Comparison of ENCODE assay signal across 1 cellular context in genomic region chr16:50616883-50617629, GRCh38.
A peak's percentile ranks its signal among the peaks of the same experiment; 100 is the strongest.
TF ChIP-seq lines count a peak whose summit lies in the region.

No MANE protein-coding gene starts in this region.

TF ChIP-seq in HepG2, 621 proteins besides CTCF, POLR2A, EP300 and RAD21 (continued from another document and continues in another):
- TF ChIP-seq, protein P1, sequence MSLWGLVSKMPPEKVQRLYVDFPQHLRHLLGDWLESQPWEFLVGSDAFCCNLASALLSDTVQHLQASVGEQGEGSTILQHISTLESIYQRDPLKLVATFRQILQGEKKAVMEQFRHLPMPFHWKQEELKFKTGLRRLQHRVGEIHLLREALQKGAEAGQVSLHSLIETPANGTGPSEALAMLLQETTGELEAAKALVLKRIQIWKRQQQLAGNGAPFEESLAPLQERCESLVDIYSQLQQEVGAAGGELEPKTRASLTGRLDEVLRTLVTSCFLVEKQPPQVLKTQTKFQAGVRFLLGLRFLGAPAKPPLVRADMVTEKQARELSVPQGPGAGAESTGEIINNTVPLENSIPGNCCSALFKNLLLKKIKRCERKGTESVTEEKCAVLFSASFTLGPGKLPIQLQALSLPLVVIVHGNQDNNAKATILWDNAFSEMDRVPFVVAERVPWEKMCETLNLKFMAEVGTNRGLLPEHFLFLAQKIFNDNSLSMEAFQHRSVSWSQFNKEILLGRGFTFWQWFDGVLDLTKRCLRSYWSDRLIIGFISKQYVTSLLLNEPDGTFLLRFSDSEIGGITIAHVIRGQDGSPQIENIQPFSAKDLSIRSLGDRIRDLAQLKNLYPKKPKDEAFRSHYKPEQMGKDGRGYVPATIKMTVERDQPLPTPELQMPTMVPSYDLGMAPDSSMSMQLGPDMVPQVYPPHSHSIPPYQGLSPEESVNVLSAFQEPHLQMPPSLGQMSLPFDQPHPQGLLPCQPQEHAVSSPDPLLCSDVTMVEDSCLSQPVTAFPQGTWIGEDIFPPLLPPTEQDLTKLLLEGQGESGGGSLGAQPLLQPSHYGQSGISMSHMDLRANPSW (CRISPR knock-in tag; IDR thresholded peaks at IDR 0.05; ENCODE audit: borderline replicate concordance) = no peak; the same call in 1 of the 2 replicates
- TF ChIP-seq ZNF501 (CRISPR knock-in tag; IDR thresholded peaks at IDR 0.05) (peak; percentile 22; the same call in 1 of the 2 replicates), RNF219 (CRISPR knock-in tag; IDR thresholded peaks at IDR 0.05) (no peak), ZNF329 (CRISPR knock-in tag; IDR thresholded peaks at IDR 0.05; ENCODE audit: low read depth) (no peak), SOX13 (IDR thresholded peaks at IDR 0.05) (0 out of 2 replicates have a peak, but pooled peaks have one; percentile 32), SOX13 (CRISPR knock-in tag; conservative IDR thresholded peaks at IDR 0.05 in 1 of 2, IDR thresholded peaks at IDR 0.05 in 1 of 2) (peak in 1 of 2 experiments; percentile 68; a peak in 2 of 4 replicates), ZNF816 (CRISPR knock-in tag; IDR thresholded peaks at IDR 0.05; ENCODE audit: borderline replicate concordance) (no peak), RBM22 (optimal IDR thresholded peaks at IDR 0.05; ENCODE audit: low read length) (peak; percentile 39), MYC (CRISPR knock-in tag; IDR thresholded peaks at IDR 0.05; ENCODE audit: borderline replicate concordance) (no peak; the same call in 1 of the 2 replicates), TBX2 (CRISPR knock-in tag; IDR thresholded peaks at IDR 0.05; ENCODE audit: borderline replicate concordance) (peak; percentile 97), ATM (IDR thresholded peaks at IDR 0.05; ENCODE audit: borderline replicate concordance) (no peak), PAXIP1 (CRISPR knock-in tag; conservative IDR thresholded peaks at IDR 0.05) (peak; percentile 75), MLLT10 (CRISPR knock-in tag; IDR thresholded peaks at IDR 0.05) (no peak), IRF9 (CRISPR knock-in tag; IDR thresholded peaks at IDR 0.05; ENCODE audit: borderline replicate concordance) (no peak), MYNN (CRISPR knock-in tag; IDR thresholded peaks at IDR 0.05; ENCODE audit: low read depth) (no peak), RFX1 (IDR thresholded peaks at IDR 0.05) (no peak), REXO4 (CRISPR knock-in tag; IDR thresholded peaks at IDR 0.05; ENCODE audit: borderline replicate concordance) (no peak), ETV5 (CRISPR knock-in tag; IDR thresholded peaks at IDR 0.05; ENCODE audit: borderline replicate concordance) (peak; percentile 63; the same call in 1 of the 2 replicates), ZNF274 (CRISPR knock-in tag; IDR thresholded peaks at IDR 0.05) (no peak), TFAP4 (IDR thresholded peaks at IDR 0.05; ENCODE audit: borderline replicate concordance, low read depth) (peak; percentile 37; the same call in 1 of the 2 replicates), ZIK1 (CRISPR knock-in tag; IDR thresholded peaks at IDR 0.05; ENCODE audit: borderline replicate concordance, low read depth) (no peak)
- TF ChIP-seq, protein P2, sequence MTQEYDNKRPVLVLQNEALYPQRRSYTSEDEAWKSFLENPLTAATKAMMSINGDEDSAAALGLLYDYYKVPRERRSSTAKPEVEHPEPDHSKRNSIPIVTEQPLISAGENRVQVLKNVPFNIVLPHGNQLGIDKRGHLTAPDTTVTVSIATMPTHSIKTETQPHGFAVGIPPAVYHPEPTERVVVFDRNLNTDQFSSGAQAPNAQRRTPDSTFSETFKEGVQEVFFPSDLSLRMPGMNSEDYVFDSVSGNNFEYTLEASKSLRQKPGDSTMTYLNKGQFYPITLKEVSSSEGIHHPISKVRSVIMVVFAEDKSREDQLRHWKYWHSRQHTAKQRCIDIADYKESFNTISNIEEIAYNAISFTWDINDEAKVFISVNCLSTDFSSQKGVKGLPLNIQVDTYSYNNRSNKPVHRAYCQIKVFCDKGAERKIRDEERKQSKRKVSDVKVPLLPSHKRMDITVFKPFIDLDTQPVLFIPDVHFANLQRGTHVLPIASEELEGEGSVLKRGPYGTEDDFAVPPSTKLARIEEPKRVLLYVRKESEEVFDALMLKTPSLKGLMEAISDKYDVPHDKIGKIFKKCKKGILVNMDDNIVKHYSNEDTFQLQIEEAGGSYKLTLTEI (CRISPR knock-in tag; conservative IDR thresholded peaks at IDR 0.05) = no peak
- TF ChIP-seq, protein P3, sequence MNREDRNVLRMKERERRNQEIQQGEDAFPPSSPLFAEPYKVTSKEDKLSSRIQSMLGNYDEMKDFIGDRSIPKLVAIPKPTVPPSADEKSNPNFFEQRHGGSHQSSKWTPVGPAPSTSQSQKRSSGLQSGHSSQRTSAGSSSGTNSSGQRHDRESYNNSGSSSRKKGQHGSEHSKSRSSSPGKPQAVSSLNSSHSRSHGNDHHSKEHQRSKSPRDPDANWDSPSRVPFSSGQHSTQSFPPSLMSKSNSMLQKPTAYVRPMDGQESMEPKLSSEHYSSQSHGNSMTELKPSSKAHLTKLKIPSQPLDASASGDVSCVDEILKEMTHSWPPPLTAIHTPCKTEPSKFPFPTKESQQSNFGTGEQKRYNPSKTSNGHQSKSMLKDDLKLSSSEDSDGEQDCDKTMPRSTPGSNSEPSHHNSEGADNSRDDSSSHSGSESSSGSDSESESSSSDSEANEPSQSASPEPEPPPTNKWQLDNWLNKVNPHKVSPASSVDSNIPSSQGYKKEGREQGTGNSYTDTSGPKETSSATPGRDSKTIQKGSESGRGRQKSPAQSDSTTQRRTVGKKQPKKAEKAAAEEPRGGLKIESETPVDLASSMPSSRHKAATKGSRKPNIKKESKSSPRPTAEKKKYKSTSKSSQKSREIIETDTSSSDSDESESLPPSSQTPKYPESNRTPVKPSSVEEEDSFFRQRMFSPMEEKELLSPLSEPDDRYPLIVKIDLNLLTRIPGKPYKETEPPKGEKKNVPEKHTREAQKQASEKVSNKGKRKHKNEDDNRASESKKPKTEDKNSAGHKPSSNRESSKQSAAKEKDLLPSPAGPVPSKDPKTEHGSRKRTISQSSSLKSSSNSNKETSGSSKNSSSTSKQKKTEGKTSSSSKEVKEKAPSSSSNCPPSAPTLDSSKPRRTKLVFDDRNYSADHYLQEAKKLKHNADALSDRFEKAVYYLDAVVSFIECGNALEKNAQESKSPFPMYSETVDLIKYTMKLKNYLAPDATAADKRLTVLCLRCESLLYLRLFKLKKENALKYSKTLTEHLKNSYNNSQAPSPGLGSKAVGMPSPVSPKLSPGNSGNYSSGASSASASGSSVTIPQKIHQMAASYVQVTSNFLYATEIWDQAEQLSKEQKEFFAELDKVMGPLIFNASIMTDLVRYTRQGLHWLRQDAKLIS (CRISPR knock-in tag; IDR thresholded peaks at IDR 0.05) = no peak
- TF ChIP-seq, protein P4, sequence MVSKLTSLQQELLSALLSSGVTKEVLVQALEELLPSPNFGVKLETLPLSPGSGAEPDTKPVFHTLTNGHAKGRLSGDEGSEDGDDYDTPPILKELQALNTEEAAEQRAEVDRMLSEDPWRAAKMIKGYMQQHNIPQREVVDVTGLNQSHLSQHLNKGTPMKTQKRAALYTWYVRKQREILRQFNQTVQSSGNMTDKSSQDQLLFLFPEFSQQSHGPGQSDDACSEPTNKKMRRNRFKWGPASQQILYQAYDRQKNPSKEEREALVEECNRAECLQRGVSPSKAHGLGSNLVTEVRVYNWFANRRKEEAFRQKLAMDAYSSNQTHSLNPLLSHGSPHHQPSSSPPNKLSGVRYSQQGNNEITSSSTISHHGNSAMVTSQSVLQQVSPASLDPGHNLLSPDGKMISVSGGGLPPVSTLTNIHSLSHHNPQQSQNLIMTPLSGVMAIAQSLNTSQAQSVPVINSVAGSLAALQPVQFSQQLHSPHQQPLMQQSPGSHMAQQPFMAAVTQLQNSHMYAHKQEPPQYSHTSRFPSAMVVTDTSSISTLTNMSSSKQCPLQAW (CRISPR knock-in tag; IDR thresholded peaks at IDR 0.05) = 0 out of 2 replicates have a peak, but pooled peaks have one; percentile 23
- TF ChIP-seq, protein P5, sequence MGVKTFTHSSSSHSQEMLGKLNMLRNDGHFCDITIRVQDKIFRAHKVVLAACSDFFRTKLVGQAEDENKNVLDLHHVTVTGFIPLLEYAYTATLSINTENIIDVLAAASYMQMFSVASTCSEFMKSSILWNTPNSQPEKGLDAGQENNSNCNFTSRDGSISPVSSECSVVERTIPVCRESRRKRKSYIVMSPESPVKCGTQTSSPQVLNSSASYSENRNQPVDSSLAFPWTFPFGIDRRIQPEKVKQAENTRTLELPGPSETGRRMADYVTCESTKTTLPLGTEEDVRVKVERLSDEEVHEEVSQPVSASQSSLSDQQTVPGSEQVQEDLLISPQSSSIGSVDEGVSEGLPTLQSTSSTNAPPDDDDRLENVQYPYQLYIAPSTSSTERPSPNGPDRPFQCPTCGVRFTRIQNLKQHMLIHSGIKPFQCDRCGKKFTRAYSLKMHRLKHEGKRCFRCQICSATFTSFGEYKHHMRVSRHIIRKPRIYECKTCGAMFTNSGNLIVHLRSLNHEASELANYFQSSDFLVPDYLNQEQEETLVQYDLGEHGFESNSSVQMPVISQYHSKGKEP (CRISPR knock-in tag; IDR thresholded peaks at IDR 0.05) = no peak
- TF ChIP-seq, protein P6, sequence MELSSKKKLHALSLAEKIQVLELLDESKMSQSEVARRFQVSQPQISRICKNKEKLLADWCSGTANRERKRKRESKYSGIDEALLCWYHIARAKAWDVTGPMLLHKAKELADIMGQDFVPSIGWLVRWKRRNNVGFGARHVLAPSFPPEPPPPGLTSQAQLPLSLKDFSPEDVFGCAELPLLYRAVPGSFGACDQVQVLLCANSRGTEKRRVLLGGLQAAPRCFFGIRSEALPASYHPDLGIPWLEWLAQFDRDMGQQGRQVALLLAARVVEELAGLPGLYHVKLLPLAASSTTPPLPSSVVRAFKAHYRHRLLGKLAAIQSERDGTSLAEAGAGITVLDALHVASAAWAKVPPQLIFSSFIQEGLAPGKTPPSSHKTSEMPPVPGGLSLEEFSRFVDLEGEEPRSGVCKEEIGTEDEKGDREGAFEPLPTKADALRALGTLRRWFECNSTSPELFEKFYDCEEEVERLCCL (CRISPR knock-in tag; IDR thresholded peaks at IDR 0.05; ENCODE audit: borderline replicate concordance) = no peak
- TF ChIP-seq, protein P7, sequence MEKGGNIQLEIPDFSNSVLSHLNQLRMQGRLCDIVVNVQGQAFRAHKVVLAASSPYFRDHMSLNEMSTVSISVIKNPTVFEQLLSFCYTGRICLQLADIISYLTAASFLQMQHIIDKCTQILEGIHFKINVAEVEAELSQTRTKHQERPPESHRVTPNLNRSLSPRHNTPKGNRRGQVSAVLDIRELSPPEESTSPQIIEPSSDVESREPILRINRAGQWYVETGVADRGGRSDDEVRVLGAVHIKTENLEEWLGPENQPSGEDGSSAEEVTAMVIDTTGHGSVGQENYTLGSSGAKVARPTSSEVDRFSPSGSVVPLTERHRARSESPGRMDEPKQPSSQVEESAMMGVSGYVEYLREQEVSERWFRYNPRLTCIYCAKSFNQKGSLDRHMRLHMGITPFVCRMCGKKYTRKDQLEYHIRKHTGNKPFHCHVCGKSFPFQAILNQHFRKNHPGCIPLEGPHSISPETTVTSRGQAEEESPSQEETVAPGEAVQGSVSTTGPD (CRISPR knock-in tag; IDR thresholded peaks at IDR 0.05) = no peak
- TF ChIP-seq, protein P8, sequence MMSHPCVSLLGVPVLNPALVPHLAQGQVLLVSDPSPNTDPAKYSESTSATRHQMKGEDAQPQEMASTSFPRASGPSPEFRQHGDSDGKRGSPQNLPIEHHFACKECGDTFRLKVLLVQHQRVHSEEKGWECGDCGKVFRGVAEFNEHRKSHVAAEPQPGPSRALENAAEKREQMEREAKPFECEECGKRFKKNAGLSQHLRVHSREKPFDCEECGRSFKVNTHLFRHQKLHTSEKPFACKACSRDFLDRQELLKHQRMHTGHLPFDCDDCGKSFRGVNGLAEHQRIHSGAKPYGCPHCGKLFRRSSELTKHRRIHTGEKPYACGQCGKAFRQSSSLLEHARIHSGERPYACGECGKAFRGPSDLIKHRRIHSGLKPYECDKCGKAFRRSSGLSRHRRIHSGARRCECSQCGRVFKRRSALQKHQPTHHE (CRISPR knock-in tag; IDR thresholded peaks at IDR 0.05; ENCODE audit: borderline replicate concordance) = no peak
